ENCODE assay signal across 1 cellular context in genomic region chr7:105012503-105013282, GRCh38.
A peak's percentile ranks its signal among the peaks of the same experiment; 100 is the strongest.
TF ChIP-seq lines count a peak whose summit lies in the region.

No MANE protein-coding gene starts in this region.

TF ChIP-seq in K562, 482 proteins besides CTCF, POLR2A, EP300 and RAD21 (continued from another document and continues in another):
- no peak for TF ChIP-seq ZNF280B (CRISPR knock-in tag; IDR thresholded peaks at IDR 0.05)
- TF ChIP-seq SETDB1 (IDR thresholded peaks at IDR 0.05; ENCODE audit: low read length) = peak; percentile 89
- peak; percentile 72 to 96 for TF ChIP-seq AFF1 (IDR thresholded peaks at IDR 0.05; ENCODE audit: low read depth in 1 of 2, partially characterized antibody in 2 of 2)
- TF ChIP-seq NFE2 (IDR thresholded peaks at IDR 0.05; ENCODE audit: low read depth) = peak; percentile 82
- no peak for TF ChIP-seq BCL6 (CRISPR knock-in tag; IDR thresholded peaks at IDR 0.05)
- TF ChIP-seq SIN3B (IDR thresholded peaks at IDR 0.05; ENCODE audit: low read depth) = no peak
- TF ChIP-seq ATF6 (CRISPR knock-in tag; IDR thresholded peaks at IDR 0.05) = no peak; the same call in none of the 2 replicates
- TF ChIP-seq ZNF140 (CRISPR knock-in tag; IDR thresholded peaks at IDR 0.05) = no peak
- TF ChIP-seq ZNF584 (CRISPR knock-in tag; IDR thresholded peaks at IDR 0.05; ENCODE audit: low read depth) = no peak
- TF ChIP-seq ETS2 (tag; IDR thresholded peaks at IDR 0.05; ENCODE audit: borderline replicate concordance, poor library complexity, severe bottlenecking) = no peak
- TF ChIP-seq HNRNPK (IDR thresholded peaks at IDR 0.05; ENCODE audit: low read depth, low read length, poor library complexity, severe bottlenecking) = peak; percentile 58
- TF ChIP-seq LEF1 (IDR thresholded peaks at IDR 0.05) = peak; percentile 99
- no peak for TF ChIP-seq PCBP2 (IDR thresholded peaks at IDR 0.05; ENCODE audit: low read depth, low read length, poor library complexity, severe bottlenecking)
- no peak for TF ChIP-seq NCOA6 (IDR thresholded peaks at IDR 0.05)
- TF ChIP-seq SIX5 (IDR thresholded peaks at IDR 0.05; ENCODE audit: borderline replicate concordance in 1 of 2, insufficient read depth in 1 of 2, low read depth in 1 of 2, low read length in 2 of 2) = peak in 1 of 2 experiments; percentile 25; a peak in 1 of 4 replicates
- no peak for TF ChIP-seq STAT5B (CRISPR knock-in tag; IDR thresholded peaks at IDR 0.05)
- peak; percentile 92; the same call in 1 of the 2 replicates for TF ChIP-seq TGIF2 (CRISPR knock-in tag; IDR thresholded peaks at IDR 0.05)
- TF ChIP-seq ZNF830 (CRISPR knock-in tag; IDR thresholded peaks at IDR 0.05) = peak; percentile 34; the same call in 1 of the 2 replicates
- peak in 1 of 2 experiments; percentile 8; a peak in 2 of 4 replicates for TF ChIP-seq SRF (CRISPR knock-in tag; IDR thresholded peaks at IDR 0.05)
- TF ChIP-seq HNRNPH1 (optimal IDR thresholded peaks at IDR 0.05; ENCODE audit: low read depth, low read length) = no peak
- peak; percentile 83 for TF ChIP-seq ZNF24 (IDR thresholded peaks at IDR 0.05)
- TF ChIP-seq TEAD2 (tag; IDR thresholded peaks at IDR 0.05) = peak; percentile 99
- peak; percentile 92 for TF ChIP-seq FOXJ2 (tag; IDR thresholded peaks at IDR 0.05)
- TF ChIP-seq AFF4 (CRISPR knock-in tag; IDR thresholded peaks at IDR 0.05) = peak; percentile 98
- no peak for TF ChIP-seq FOXA1 (IDR thresholded peaks at IDR 0.05; ENCODE audit: borderline replicate concordance)
- peak; percentile 100; the same call in 1 of the 2 replicates for TF ChIP-seq KAT7 (CRISPR knock-in tag; IDR thresholded peaks at IDR 0.05; ENCODE audit: borderline replicate concordance)
- TF ChIP-seq PBX2 (CRISPR knock-in tag; IDR thresholded peaks at IDR 0.05; ENCODE audit: low read depth) = no peak
- no peak for TF ChIP-seq PBX2 (tag; conservative IDR thresholded peaks at IDR 0.05; ENCODE audit: low read depth)
- peak; percentile 99 for TF ChIP-seq ATF3 (IDR thresholded peaks at IDR 0.05)
- peak; percentile 95 for TF ChIP-seq ATF3 (CRISPR knock-in tag; conservative IDR thresholded peaks at IDR 0.05)
- peak; percentile 87 for TF ChIP-seq CBFA2T2 (conservative IDR thresholded peaks at IDR 0.05)
- peak; percentile 73 for TF ChIP-seq ZBTB33 (CRISPR knock-in tag; IDR thresholded peaks at IDR 0.05)
